In genomic region chr14:63308723-63309317, GRCh38 we compare ENCODE assay signal across 9 cellular contexts. TPM values are rescaled to one million over a fixed set of nuclear protein-coding genes. Genes with fewer than 3 reads are reported as not detected.
A peak's percentile ranks its signal among the peaks of the same experiment; 100 is the strongest.
DNase-seq lines count a peak whose midpoint lies in the region; ATAC-seq, FAIRE-seq and TF ChIP-seq lines count a peak whose summit lies in the region.
"Had no signal": no experiment of that assay in that cellular context is flagged by ENCODE, and none has a peak within 500 bp of the region (broad histone marks: within the 10 kb centered on the region; RNA-seq: fewer than 3 reads in every experiment).

No MANE protein-coding gene starts in this region.

- 0% methylated on average over 6 of the region's 7 CpGs for WGBS in K562 (ENCODE audit: insufficient coverage, low coverage, missing lambda C conversion rate)

- no peak overlapping the region for H3K9ac ChIP-seq in K562 (ENCODE audit: insufficient read depth in 1 of 2, low read depth in 2 of 2, low read length in 2 of 2)

- no peak overlapping the region for H3K4me3 ChIP-seq in K562

- TF ChIP-seq EP300 in K562 (IDR thresholded peaks at IDR 0.05; ENCODE audit: low read length) = no peak

- H3K4me1 ChIP-seq in K562 (replicated peaks in 1 of 2; ENCODE audit: control insufficient read depth in 2 of 2, insufficient read depth in 2 of 2, low read length in 2 of 2) = no peaks in the 10 kb centered on the region

- H3K36me3 ChIP-seq in K562 (ENCODE audit: control insufficient read depth, insufficient read depth, low read length) = no peaks in the 10 kb centered on the region

- H3K9me3 ChIP-seq in K562 (replicated peaks; ENCODE audit: control insufficient read depth, insufficient read depth, low read depth, low read length) = no peaks in the 10 kb centered on the region

- TF ChIP-seq RAD21 in K562 (CRISPR knock-in tag; conservative IDR thresholded peaks at IDR 0.05 in 1 of 2, IDR thresholded peaks at IDR 0.05 in 1 of 2) = peak in 1 of 2 experiments; percentile 32; a peak in 2 of 4 replicates

- FAIRE-seq in K562 (lab: Jason Lieb, UNC) = no peak

- H3K27me3 ChIP-seq in K562 (ENCODE audit: control insufficient read depth in 2 of 2, insufficient read depth in 2 of 2, low read length in 2 of 2) = no peaks in the 10 kb centered on the region; a peak in 2 of 5 replicates

- POLR2A ChIA-PET in activated CD8-positive, alpha-beta T cell treated with anti-CD3 and anti-CD28 coated beads for 36 hours (lab: Charles Lee) = no interaction called here
- POLR2A ChIA-PET in activated CD8-positive, alpha-beta T cell treated with anti-CD3 and anti-CD28 coated beads, Interleukin-2, amount 10 ng/mL, durations not matched to agents 7 days and 5 days (lab: Charles Lee) = no interaction called here
- POLR2A ChIA-PET in K562 (lab: Yijun Ruan, JAX) = no interaction called here

- H3K27ac ChIP-seq in K562 (ENCODE audit: extremely low read depth, low read depth, low read length) = no peak overlapping the region

- peak; percentile 52 for TF ChIP-seq CTCF in activated CD8-positive, alpha-beta T cell treated with anti-CD3 and anti-CD28 coated beads for 36 hours (IDR thresholded peaks at IDR 0.05)
- TF ChIP-seq CTCF in K562 (IDR thresholded peaks at IDR 0.05 in 2 of 3, conservative IDR thresholded peaks at IDR 0.05 in 1 of 3; ENCODE audit: insufficient read depth in 2 of 3, low read depth in 1 of 3, low read length in 3 of 3) = peak; percentile 28 to 51 (median 40); a peak in 5 of 6 replicates

- CTCF ChIA-PET in activated CD8-positive, alpha-beta T cell treated with anti-CD3 and anti-CD28 coated beads for 36 hours (lab: Charles Lee) = interaction anchor here (0.7 to 1.6 kb wide), 5 partner anchors 13 to 966 kb away, joined by 3 to 4 read pairs (median 3); no protein-coding TSS in a partner anchor
- CTCF ChIA-PET in activated CD8-positive, alpha-beta T cell treated with anti-CD3 and anti-CD28 coated beads, Interleukin-2, amount 10 ng/mL, durations not matched to agents 7 days and 5 days (lab: Charles Lee) = interaction anchor here (2.0 kb wide), 1 partner anchor 13 kb away, joined by 5 read pairs; no protein-coding TSS in a partner anchor
- CTCF ChIA-PET in K562 (lab: Yijun Ruan, JAX; ENCODE audit: low intra/inter-chr PET ratio) = no interaction called here

- H3K27ac Mint-ChIP-seq in activated CD8-positive, alpha-beta T cell treated with anti-CD3 and anti-CD28 coated beads for 36 hours = no peak overlapping the region
- no peak overlapping the region for H3K27ac Mint-ChIP-seq in activated CD8-positive, alpha-beta T cell treated with anti-CD3 and anti-CD28 coated beads, Interleukin-2, amount 10 ng/mL, durations not matched to agents 7 days and 5 days
- H3K27ac Mint-ChIP-seq: activated naive CD4-positive, alpha-beta T cell treated with anti-CD3 and anti-CD28 coated beads, Interleukin-2, amount 50 U/mL, for 24 hours had no signal

- in situ Hi-C loops in K562 (cut with MboI) = no loop called here

- no peak for TF ChIP-seq POLR2A in K562 (conservative IDR thresholded peaks at IDR 0.05)

- H3K4me1 Mint-ChIP-seq in activated CD8-positive, alpha-beta T cell treated with anti-CD3 and anti-CD28 coated beads for 36 hours (ENCODE audit: low read depth) = no peaks in the 10 kb centered on the region
- H3K4me1 Mint-ChIP-seq in activated CD8-positive, alpha-beta T cell treated with anti-CD3 and anti-CD28 coated beads, Interleukin-2, amount 10 ng/mL, durations not matched to agents 7 days and 5 days (ENCODE audit: low read depth) = no peaks in the 10 kb centered on the region
- H3K4me1 Mint-ChIP-seq: activated naive CD4-positive, alpha-beta T cell treated with anti-CD3 and anti-CD28 coated beads, Interleukin-2, amount 50 U/mL, for 24 hours had no signal

- no peak overlapping the region for H2AFZ ChIP-seq in K562 (ENCODE audit: low read depth, low read length)

- intact Hi-C loops in activated CD8-positive, alpha-beta T cell treated with anti-CD3 and anti-CD28 coated beads for 36 hours (cut with micrococcal nuclease) = no loop called here
- intact Hi-C loops in K562 (cut with micrococcal nuclease) = no loop called here

- DNase-seq in activated CD8-positive, alpha-beta T cell treated with anti-CD3 and anti-CD28 coated beads for 36 hours = peak; percentile 21
- DNase-seq in activated CD8-positive, alpha-beta T cell treated with anti-CD3 and anti-CD28 coated beads, Interleukin-2, amount 10 ng/mL, durations not matched to agents 7 days and 5 days = no peak
- DNase-seq in Kasumi-1 (lab: John Stamatoyannopoulos, UW) (peak; percentile 12 to 31), K562 (ENCODE audit: extremely low read depth in 1 of 4, low spot score in 3 of 4) (peak; percentile 6 to 20 (median 9)), renal cortical epithelial cell (ENCODE audit: low read depth) (peak; percentile 12), Ammon's horn (ENCODE audit: low spot score) (no peak)
- DNase-seq in effector CD8-positive, alpha-beta T cell (lab: John Stamatoyannopoulos, UW) = no peak

- H3K9me3 Mint-ChIP-seq in activated CD8-positive, alpha-beta T cell treated with anti-CD3 and anti-CD28 coated beads for 36 hours = no peaks in the 10 kb centered on the region
- H3K9me3 Mint-ChIP-seq in activated CD8-positive, alpha-beta T cell treated with anti-CD3 and anti-CD28 coated beads, Interleukin-2, amount 10 ng/mL, durations not matched to agents 7 days and 5 days (ENCODE audit: insufficient read depth) = no peaks in the 10 kb centered on the region
- H3K9me3 Mint-ChIP-seq: activated naive CD4-positive, alpha-beta T cell treated with anti-CD3 and anti-CD28 coated beads, Interleukin-2, amount 50 U/mL, for 24 hours had no signal

- no peaks in the 10 kb centered on the region for H4K20me1 ChIP-seq in K562 (replicated peaks; ENCODE audit: control insufficient read depth, insufficient read depth, low read length)

- BruUV-seq in K562 (replicated peaks; lab: Mats Ljungman, UMichigan) = no TSS peak

- H3K4me3 Mint-ChIP-seq in activated CD8-positive, alpha-beta T cell treated with anti-CD3 and anti-CD28 coated beads for 36 hours = no peak overlapping the region
- no peak overlapping the region for H3K4me3 Mint-ChIP-seq in activated CD8-positive, alpha-beta T cell treated with anti-CD3 and anti-CD28 coated beads, Interleukin-2, amount 10 ng/mL, durations not matched to agents 7 days and 5 days
- H3K4me3 Mint-ChIP-seq: activated naive CD4-positive, alpha-beta T cell treated with anti-CD3 and anti-CD28 coated beads, Interleukin-2, amount 50 U/mL, for 24 hours had no signal

- H3K4me2 ChIP-seq in K562 (ENCODE audit: insufficient read depth, low read length) = no peak overlapping the region

- H3K36me3 Mint-ChIP-seq in activated CD8-positive, alpha-beta T cell treated with anti-CD3 and anti-CD28 coated beads for 36 hours (ENCODE audit: low read depth) = no peaks in the 10 kb centered on the region
- no peaks in the 10 kb centered on the region for H3K36me3 Mint-ChIP-seq in activated CD8-positive, alpha-beta T cell treated with anti-CD3 and anti-CD28 coated beads, Interleukin-2, amount 10 ng/mL, durations not matched to agents 7 days and 5 days (ENCODE audit: low read depth)
- H3K36me3 Mint-ChIP-seq: activated naive CD4-positive, alpha-beta T cell treated with anti-CD3 and anti-CD28 coated beads, Interleukin-2, amount 50 U/mL, for 24 hours had no signal

- H3K27me3 Mint-ChIP-seq in activated CD8-positive, alpha-beta T cell treated with anti-CD3 and anti-CD28 coated beads for 36 hours = peaks cover 15% of the 10 kb centered on the region
- peaks cover 30% of the 10 kb centered on the region for H3K27me3 Mint-ChIP-seq in activated CD8-positive, alpha-beta T cell treated with anti-CD3 and anti-CD28 coated beads, Interleukin-2, amount 10 ng/mL, durations not matched to agents 7 days and 5 days (ENCODE audit: low read depth)

- no peaks in the 10 kb centered on the region for H3K79me2 ChIP-seq in K562 (ENCODE audit: control insufficient read depth, insufficient read depth, low read length)

- ATAC-seq in activated CD8-positive, alpha-beta T cell treated with anti-CD3 and anti-CD28 coated beads for 36 hours = no peak
- no peak for ATAC-seq in activated CD8-positive, alpha-beta T cell treated with anti-CD3 and anti-CD28 coated beads, Interleukin-2, amount 10 ng/mL, durations not matched to agents 7 days and 5 days
- ATAC-seq in K562 (peak; percentile 54; the same call in 2 of the 3 replicates), HG02840 (IDR thresholded peaks at IDR 0.05; ENCODE audit: low FRiP score, unreplicated experiment) (no peak)

- no peaks in the 10 kb centered on the region for H3K9me1 ChIP-seq in K562 (ENCODE audit: control insufficient read depth, insufficient read depth, low read length)

TF ChIP-seq in K562, 482 proteins besides CTCF, POLR2A, EP300 and RAD21 (continues in another document):
- no peak for TF ChIP-seq RFX5 (IDR thresholded peaks at IDR 0.05; ENCODE audit: low read depth, low read length)
- no peak for TF ChIP-seq NCOA2 (IDR thresholded peaks at IDR 0.05; ENCODE audit: partially characterized antibody in 2 of 2)

RNA-seq across cellular contexts. Expression of gene GPHB5, which starts 9.9 kb away (rescaled TPM):
- total RNA-seq in activated CD8-positive, alpha-beta T cell treated with anti-CD3 and anti-CD28 coated beads for 36 hours = not detected
- total RNA-seq in activated CD8-positive, alpha-beta T cell treated with anti-CD3 and anti-CD28 coated beads, Interleukin-2, amount 10 ng/mL, durations not matched to agents 7 days and 5 days = not detected
- not detected in 2 replicates for total RNA-seq in K562 (2011; cell fraction: chromatin; rRNA removed; ENCODE audit: low replicate concordance)
- total RNA-seq in K562 (2011; cell fraction: nucleolus; rRNA removed) = not detected in 2 replicates
- total RNA-seq in K562 (2011; cell fraction: nucleoplasm; rRNA removed) = not detected in 2 replicates
- total RNA-seq in K562 (2014; rRNA removed) (not detected in 2 replicates), K562 (2014; rRNA removed; fragmentation: Illumina TruSeq; extraction: Trizol) (not detected in 2 replicates), K562 (2015; rRNA removed; fragmentation: Illumina TruSeq; extraction: Trizol) (not detected in 2 replicates), K562 (2021) (not detected in 2 replicates), renal cortical epithelial cell (not detected in 2 replicates)
- polyA plus RNA-seq in K562 (2011; rRNA removed) (not detected in 2 replicates), K562 (2014; fragmentation: Illumina TruSeq; extraction: Trizol) (not detected in 2 replicates), K562 (2014; fragmentation: Nextera tagmentation; extraction: Ambion mirVana) (not detected), K562 (2014; rRNA removed) (not detected in 2 replicates)
- not detected in 2 replicates for polyA plus RNA-seq in K562 (2011; cell fraction: cytosol; rRNA removed)
- not detected in 2 replicates for polyA plus RNA-seq in K562 (2011; cell fraction: nucleus; rRNA removed)
- not detected in 2 replicates for polyA plus RNA-seq in K562 (2012)
- polyA minus RNA-seq in K562 (2011; rRNA and poly(A)+ RNA removed) = not detected in 2 replicates
- polyA minus RNA-seq in K562 (2011; cell fraction: cytosol; rRNA and poly(A)+ RNA removed) = not detected in 2 replicates
- not detected in 2 replicates for polyA minus RNA-seq in K562 (2011; cell fraction: nucleus; rRNA and poly(A)+ RNA removed)

Comparison
In these comparisons a context has a peak if more than half of its experiments do, and no peak if none do; other contexts are left out.
1. DNase-seq: peak in activated CD8-positive, alpha-beta T cell treated with anti-CD3 and anti-CD28 coated beads for 36 hours (single experiment), Kasumi-1 (2 of 2), K562 (4 of 4) and renal cortical epithelial cell (single experiment); none in activated CD8-positive, alpha-beta T cell treated with anti-CD3 and anti-CD28 coated beads, Interleukin-2, amount 10 ng/mL, durations not matched to agents 7 days and 5 days (single experiment), effector CD8-positive, alpha-beta T cell (single experiment) and Ammon's horn (single experiment).